In the genomic region with DNA sequence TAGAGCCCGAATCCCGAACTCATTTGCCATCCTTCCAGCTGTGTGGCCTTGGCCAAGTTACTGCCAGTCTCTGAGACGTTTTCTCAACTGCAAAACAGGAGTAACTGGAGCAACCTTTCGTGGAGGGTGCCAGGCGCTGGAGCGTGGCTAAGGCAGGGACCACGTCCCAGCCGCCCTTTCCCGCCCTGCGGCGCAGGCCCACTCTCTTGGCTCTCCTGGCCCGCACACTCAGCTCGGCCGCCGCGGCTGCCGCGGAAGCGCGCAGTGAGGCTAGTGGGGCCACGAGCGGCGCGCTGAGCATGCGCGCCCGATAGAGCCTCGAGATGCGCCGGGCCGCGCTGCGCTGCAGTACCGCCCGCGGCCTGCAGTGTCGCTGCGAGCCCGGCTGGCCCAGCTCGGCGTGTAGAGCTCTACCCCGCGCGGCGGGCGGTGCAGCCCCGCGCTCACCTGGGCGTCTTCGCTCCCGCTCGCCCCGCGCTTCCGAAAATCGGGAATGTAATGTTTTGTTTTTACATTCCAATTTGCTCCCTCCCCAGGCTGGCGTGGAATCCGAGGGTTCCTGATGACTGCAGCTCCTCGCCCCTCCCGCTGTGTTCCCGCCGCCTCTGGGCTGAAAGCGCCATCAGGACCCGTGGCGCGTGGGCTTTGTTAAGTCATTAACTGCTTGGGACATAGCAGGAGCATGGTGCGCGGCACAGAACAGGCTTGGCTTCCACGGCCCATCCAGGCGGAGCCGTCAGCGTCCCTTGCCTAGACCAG, we compare ENCODE assay signal across 8 cellular contexts. TPM values are rescaled to one million over a fixed set of nuclear protein-coding genes. Genes with fewer than 3 reads are reported as not detected.
DNase-seq lines count a peak whose midpoint lies in the region; ATAC-seq and TF ChIP-seq lines count a peak whose summit lies in the region.

No MANE protein-coding gene starts in this region.

- CTCF ChIA-PET in HEK293T (lab: Yijun Ruan, JAX), result interaction anchor here (0.6 to 1.7 kb wide), 5 partner anchors 9 to 86 kb away, joined by 3 to 5 read pairs (median 3); no protein-coding TSS in a partner anchor
- CTCF ChIA-PET in naive thymus-derived CD4-positive, alpha-beta T cell (lab: Charles Lee), result interaction anchor here (0.6 to 2.4 kb wide), 12 partner anchors 8 to 768 kb away, joined by 3 to 9 read pairs (median 4); no protein-coding TSS in a partner anchor

- peaks cover 21 to 43% (median 34%) of the 10 kb centered on the region in 5 donors for H3K27me3 Mint-ChIP-seq in naive thymus-derived CD4-positive, alpha-beta T cell
- H3K27me3 Mint-ChIP-seq in stimulated activated naive CD8-positive, alpha-beta T cell treated with anti-CD3 and anti-CD28 coated beads, Interleukin-15, Interleukin-2, amounts not matched to agents 100 ng/mL and 50 ng/mL, for 24 hours, result peaks cover 42% of the 10 kb centered on the region

- peaks cover 0 to 12% (median 5%) of the 10 kb centered on the region in 11 donors for H3K9me3 Mint-ChIP-seq in naive thymus-derived CD4-positive, alpha-beta T cell
- peaks cover 3% of the 10 kb centered on the region for H3K9me3 Mint-ChIP-seq in stimulated activated naive CD8-positive, alpha-beta T cell treated with anti-CD3 and anti-CD28 coated beads, Interleukin-15, Interleukin-2, amounts not matched to agents 100 ng/mL and 50 ng/mL, for 24 hours

- peaks cover 0 to 6% of the 10 kb centered on the region in 2 donors for H3K4me1 ChIP-seq in esophagus (ENCODE audit: control insufficient read depth in 2 of 2, insufficient read depth in 2 of 2, low read length in 1 of 2)
- peaks cover 4 to 6% of the 10 kb centered on the region in 2 donors for H3K4me1 ChIP-seq in naive thymus-derived CD4-positive, alpha-beta T cell (ENCODE audit: control insufficient read depth in 2 of 2, insufficient read depth in 2 of 2, low read length in 2 of 2)

- H3K27ac ChIP-seq in esophagus (ENCODE audit: low read depth in 2 of 2, low read length in 1 of 2), result no peak overlapping the region
- H3K27ac ChIP-seq in naive thymus-derived CD4-positive, alpha-beta T cell (ENCODE audit: low read depth, low read length), result no peak overlapping the region

- peaks cover 0 to 4% of the 10 kb centered on the region in 2 donors for H3K27me3 ChIP-seq in esophagus (ENCODE audit: control insufficient read depth in 1 of 2, insufficient read depth in 2 of 2, low read length in 2 of 2)
- H3K27me3 ChIP-seq in naive thymus-derived CD4-positive, alpha-beta T cell (ENCODE audit: control insufficient read depth in 2 of 2, insufficient read depth in 2 of 2, low read length in 2 of 2), result no peaks in the 10 kb centered on the region

- DNase-seq in GM12864 (ENCODE audit: low read depth), result peak; percentile 22
- DNase-seq in HEK293T (ENCODE audit: extremely low spot score), result peak; percentile 86
- peak; percentile 25 for DNase-seq in NCI-H2171 (lab: John Stamatoyannopoulos, UW)
- peak; percentile 88 for DNase-seq in activated CD8-positive, alpha-beta memory T cell treated with anti-CD3 and anti-CD28 coated beads, Interleukin-2, amount 50 U/mL, for 48 hours
- peak; percentile 52 to 90 (median 80) for DNase-seq in naive thymus-derived CD4-positive, alpha-beta T cell
- no peak for DNase-seq in NCI-H2107 treated with DMSO at 0.1 percent for 48 hours (lab: John Stamatoyannopoulos, UW; ENCODE audit: unreplicated experiment)

- 8 to 10% methylated on average over 64 to 72 of the region's 72 CpGs for whole genome bisulfite sequencing in esophagus, 2 donors

- H3K36me3 Mint-ChIP-seq in naive thymus-derived CD4-positive, alpha-beta T cell, result peaks cover 0 to 8% (median 5%) of the 10 kb centered on the region in 5 donors
- peaks cover 4% of the 10 kb centered on the region for H3K36me3 Mint-ChIP-seq in stimulated activated naive CD8-positive, alpha-beta T cell treated with anti-CD3 and anti-CD28 coated beads, Interleukin-15, Interleukin-2, amounts not matched to agents 100 ng/mL and 50 ng/mL, for 24 hours (ENCODE audit: low read depth)

- no peaks in the 10 kb centered on the region for H3K36me3 ChIP-seq in esophagus (ENCODE audit: control insufficient read depth in 2 of 2, insufficient read depth in 2 of 2, low read length in 1 of 2)
- H3K36me3 ChIP-seq in naive thymus-derived CD4-positive, alpha-beta T cell (ENCODE audit: control insufficient read depth in 2 of 3, insufficient read depth in 3 of 3, low read length in 3 of 3), result no peaks in the 10 kb centered on the region

- intact Hi-C loops in naive thymus-derived CD4-positive, alpha-beta T cell (cut with micrococcal nuclease), result loop anchor here (1.0 to 10.0 kb wide), 7 partner anchors 39 to 442 kb away; a partner anchor contains a TSS

- ATAC-seq in naive thymus-derived CD4-positive, alpha-beta T cell, result peak; percentile 89

- POLR2A ChIA-PET in HEK293T (lab: Yijun Ruan, JAX), result no interaction called here
- POLR2A ChIA-PET in naive thymus-derived CD4-positive, alpha-beta T cell (lab: Charles Lee), result interaction anchor here (0.6 to 3.4 kb wide), 4 partner anchors 21 to 344 kb away, joined by 3 to 15 read pairs (median 3); a partner anchor contains a TSS

- H3K4me3 ChIP-seq in GM12864 (ENCODE audit: low read depth, low read length) (peak overlapping the region; percentile 53), esophagus (ENCODE audit: low read depth in 1 of 2, low read length in 2 of 2) (peak overlapping the region; percentile 12 to 23)
- peak overlapping the region; percentile 61 for H3K4me3 ChIP-seq in naive thymus-derived CD4-positive, alpha-beta T cell (ENCODE audit: low read length)

- H3K4me3 Mint-ChIP-seq in naive thymus-derived CD4-positive, alpha-beta T cell, result peak overlapping the region; percentile 77 to 92 (median 86)
- H3K4me3 Mint-ChIP-seq in stimulated activated naive CD8-positive, alpha-beta T cell treated with anti-CD3 and anti-CD28 coated beads, Interleukin-15, Interleukin-2, amounts not matched to agents 100 ng/mL and 50 ng/mL, for 24 hours, result peak overlapping the region; percentile 73

- H3K9me3 ChIP-seq in esophagus (ENCODE audit: control insufficient read depth in 2 of 2, insufficient read depth in 1 of 2, low read depth in 1 of 2, low read length in 1 of 2), result peaks cover 0 to 10% of the 10 kb centered on the region in 2 donors
- peaks cover 0 to 6% (median 0%) of the 10 kb centered on the region in 3 experiments for H3K9me3 ChIP-seq in naive thymus-derived CD4-positive, alpha-beta T cell (ENCODE audit: control insufficient read depth in 2 of 3, low read length in 3 of 3)

- peaks cover 14 to 38% (median 30%) of the 10 kb centered on the region in 7 donors for H3K4me1 Mint-ChIP-seq in naive thymus-derived CD4-positive, alpha-beta T cell
- peaks cover 29% of the 10 kb centered on the region for H3K4me1 Mint-ChIP-seq in stimulated activated naive CD8-positive, alpha-beta T cell treated with anti-CD3 and anti-CD28 coated beads, Interleukin-15, Interleukin-2, amounts not matched to agents 100 ng/mL and 50 ng/mL, for 24 hours (ENCODE audit: low read depth)

- peak; percentile 93 for TF ChIP-seq CTCF in GM12864 (IDR thresholded peaks at IDR 0.05; ENCODE audit: low read depth, low read length, missing control alignments)

- H3K27ac Mint-ChIP-seq in naive thymus-derived CD4-positive, alpha-beta T cell, result peak overlapping the region in 4 of 9 donors; percentile 3 to 85 (median 45)
- H3K27ac Mint-ChIP-seq in stimulated activated naive CD8-positive, alpha-beta T cell treated with anti-CD3 and anti-CD28 coated beads, Interleukin-15, Interleukin-2, amounts not matched to agents 100 ng/mL and 50 ng/mL, for 24 hours, result no peak overlapping the region

TF ChIP-seq in HEK293T, 16 proteins besides CTCF, POLR2A, EP300 and RAD21:
- TF ChIP-seq L3MBTL2 (conservative IDR thresholded peaks at IDR 0.05), result peak; percentile 61; the same call in 1 of the 2 replicates
- TF ChIP-seq CTBP1 (IDR thresholded peaks at IDR 0.05; ENCODE audit: borderline replicate concordance), result no peak

RNA-seq across cellular contexts. Expression of a gene that starts 4.0 kb away (rescaled TPM):
- 1 to 10 TPM; 1.9 to 2.7 TPM for polyA plus RNA-seq in esophagus
- total RNA-seq in naive thymus-derived CD4-positive, alpha-beta T cell, result 10 to 100 TPM; 27.3 to 53.0 (median 30.3) TPM
- 10 to 100 TPM; 13.4 to 23.2 TPM for polyA plus RNA-seq in naive thymus-derived CD4-positive, alpha-beta T cell
